Comparison of ENCODE assay signal across 16 cellular contexts in the genomic region with DNA sequence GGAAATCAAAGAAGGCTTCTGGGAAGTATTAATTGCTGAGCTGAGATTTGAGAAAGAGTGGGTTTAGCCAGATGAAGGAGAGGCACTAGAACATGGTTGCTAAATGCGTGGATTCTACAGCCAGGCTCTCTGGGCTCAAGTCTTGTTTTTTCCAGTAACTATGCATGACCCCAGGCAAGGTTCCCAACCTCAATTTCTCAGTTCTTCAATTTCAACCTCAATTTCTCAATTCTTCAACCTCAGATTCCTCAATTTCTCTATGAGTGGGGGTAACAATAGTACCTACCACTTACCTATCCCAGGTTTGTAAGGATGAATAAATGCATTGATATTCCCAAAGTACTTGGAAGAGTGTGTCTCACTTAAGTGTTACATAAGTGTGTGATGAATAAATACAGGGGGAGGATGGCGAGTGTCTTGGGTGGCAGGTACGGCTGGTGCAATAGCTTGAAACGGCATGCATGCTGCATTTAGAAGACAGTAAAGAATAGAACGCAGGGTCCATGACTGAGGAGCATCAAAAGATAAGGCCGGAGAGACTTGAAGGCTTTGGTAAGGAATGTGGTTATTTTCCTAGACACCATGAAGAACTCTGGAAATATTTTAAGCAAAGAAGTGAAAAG.
DNase-seq lines count a peak whose midpoint lies in the region; ATAC-seq, FAIRE-seq and TF ChIP-seq lines count a peak whose summit lies in the region.
"Had no signal": no experiment of that assay in that cellular context is flagged by ENCODE, and none has a peak within 500 bp of the region (broad histone marks: within the 10 kb centered on the region; RNA-seq: fewer than 3 reads in every experiment).

No MANE protein-coding gene starts in this region.

- no peak overlapping the region for H3K4me3 ChIP-seq in kidney (ENCODE audit: low read length in 2 of 2)
- H3K4me3 ChIP-seq: adrenal gland, colonic mucosa, spleen, upper lobe of left lung had no signal

- H3K27me3 Mint-ChIP-seq in activated T-cell treated with anti-CD3 and anti-CD28 coated beads, Interleukin-2, amount 50 U/mL, for 72 hours (ENCODE audit: low read depth) = no peaks in the 10 kb centered on the region

- no peaks in the 10 kb centered on the region for H3K36me3 ChIP-seq in kidney (ENCODE audit: control insufficient read depth in 1 of 2, insufficient read depth in 2 of 2, low read length in 2 of 2)
- H3K36me3 ChIP-seq: adrenal gland, colonic mucosa, spleen, upper lobe of left lung had no signal

- FAIRE-seq in kidney (lab: Jason Lieb, UNC) = no peak

- peak overlapping the region; percentile 29 to 39 for H3K4me3 Mint-ChIP-seq in activated T-cell treated with anti-CD3 and anti-CD28 coated beads, Interleukin-2, amount 50 U/mL, for 72 hours

- no peak overlapping the region for H3K27ac Mint-ChIP-seq in activated T-cell treated with anti-CD3 and anti-CD28 coated beads, Interleukin-2, amount 50 U/mL, for 72 hours

- no peaks in the 10 kb centered on the region for H3K4me1 ChIP-seq in kidney (ENCODE audit: control insufficient read depth in 1 of 2, insufficient read depth in 1 of 2, low read depth in 1 of 2, low read length in 2 of 2)
- H3K4me1 ChIP-seq: adrenal gland, colonic mucosa had no signal

- intact Hi-C loops in kidney (cut with DNase I) = no loop called here

- no peak for ATAC-seq in activated T-cell treated with anti-CD3 and anti-CD28 coated beads, Interleukin-2, amount 50 U/mL, for 72 hours (replicated peaks in 1 of 2)
- peak; percentile 26 for ATAC-seq in HG02642 (IDR thresholded peaks at IDR 0.05; ENCODE audit: poor library complexity, unreplicated experiment)
- no peak for ATAC-seq in HG03135 (IDR thresholded peaks at IDR 0.05; ENCODE audit: unreplicated experiment)

- peaks cover 67% of the 10 kb centered on the region for H3K4me1 Mint-ChIP-seq in activated T-cell treated with anti-CD3 and anti-CD28 coated beads, Interleukin-2, amount 50 U/mL, for 72 hours (ENCODE audit: low read depth)

- no peak overlapping the region for H3K9ac ChIP-seq in kidney (ENCODE audit: low read length in 2 of 2)

- H3K9me3 Mint-ChIP-seq in activated T-cell treated with anti-CD3 and anti-CD28 coated beads, Interleukin-2, amount 50 U/mL, for 72 hours = peaks cover 0 to 2% of the 10 kb centered on the region in 2 donors

- DNase-seq in activated T-cell treated with anti-CD3 and anti-CD28 coated beads, Interleukin-2, amount 50 U/mL, for 72 hours = no peak
- DNase-seq in activated T-cell treated with anti-CD3 and anti-CD28 coated beads, Interleukin-2, amount 50 U/mL, for 1 hour = no peak
- peak; percentile 71 for DNase-seq in NOMO-1 treated with dmso at 0.1 percent for 144 hours (lab: John Stamatoyannopoulos, UW; ENCODE audit: unreplicated experiment)
- DNase-seq in occipital lobe (lab: John Stamatoyannopoulos, UW) = peak; percentile 5
- DNase-seq in kidney = no peak
- no peak for DNase-seq in NCI-H345 (lab: John Stamatoyannopoulos, UW)
- DNase-seq: Calu3, colonic mucosa, Kasumi-1, NCI-H2029 treated with DMSO at 0.1 percent for 48 hours, nucleus accumbens, spleen, upper lobe of left lung had no signal

- H3K27ac ChIP-seq in kidney (ENCODE audit: low read depth in 2 of 2, low read length in 2 of 2) = no peak overlapping the region
- H3K27ac ChIP-seq: adrenal gland, colonic mucosa, upper lobe of left lung had no signal

- H3K36me3 Mint-ChIP-seq in activated T-cell treated with anti-CD3 and anti-CD28 coated beads, Interleukin-2, amount 50 U/mL, for 72 hours (ENCODE audit: insufficient read depth in 2 of 2) = no peaks in the 10 kb centered on the region

- no peak for TF ChIP-seq CTCF in kidney (IDR thresholded peaks at IDR 0.05; ENCODE audit: borderline replicate concordance, extremely low read depth, insufficient read depth)

- H3K9me3 ChIP-seq in kidney (ENCODE audit: control insufficient read depth in 1 of 2, low read length in 2 of 2) = no peaks in the 10 kb centered on the region
- H3K9me3 ChIP-seq: adrenal gland, colonic mucosa, spleen, upper lobe of left lung had no signal

Comparison
In these comparisons a context has a peak if more than half of its experiments do, and no peak if none do; other contexts are left out.
1. DNase-seq: peak in NOMO-1 treated with dmso at 0.1 percent for 144 hours (single experiment) and occipital lobe (single experiment); none in activated T-cell treated with anti-CD3 and anti-CD28 coated beads, Interleukin-2, amount 50 U/mL, for 72 hours (0 of 2), activated T-cell treated with anti-CD3 and anti-CD28 coated beads, Interleukin-2, amount 50 U/mL, for 1 hour (single experiment), kidney (single experiment) and NCI-H345 (single experiment).